11 cellular contexts compared by ENCODE assay signal in genomic region chr3:127857270-127857801, GRCh38. TPM values are rescaled to one million over a fixed set of nuclear protein-coding genes. Genes with fewer than 3 reads are reported as not detected.
DNase-seq lines count a peak whose midpoint lies in the region; ATAC-seq and TF ChIP-seq lines count a peak whose summit lies in the region.
"Had no signal": no experiment of that assay in that cellular context is flagged by ENCODE, and none has a peak within 500 bp of the region (broad histone marks: within the 10 kb centered on the region; RNA-seq: fewer than 3 reads in every experiment).

No MANE protein-coding gene starts in this region.

- H3K27me3 Mint-ChIP-seq in activated B cell treated with CpG ODN at 0.5 μM for 24 hours = no peaks in the 10 kb centered on the region

- CTCF ChIA-PET in activated B cell treated with CpG ODN at 0.5 μM for 24 hours (lab: Charles Lee) = interaction anchor here (1.1 to 1.7 kb wide), 3 partner anchors 108 to 206 kb away, joined by 3 to 4 read pairs (median 4); no protein-coding TSS in a partner anchor

- TF ChIP-seq CTCF in GM20000 (IDR thresholded peaks at IDR 0.05; ENCODE audit: extremely low read depth, missing control alignments) (no peak), activated B cell treated with CpG ODN at 0.5 μM for 24 hours (IDR thresholded peaks at IDR 0.05) (no peak)

- intact Hi-C loops in activated B cell treated with CpG ODN at 0.5 μM for 24 hours (cut with micrococcal nuclease) = loop anchor here (1.0 to 2.0 kb wide), 3 partner anchors 66 to 205 kb away; no protein-coding TSS in a partner anchor

- H3K27ac Mint-ChIP-seq in activated B cell treated with CpG ODN at 0.5 μM for 24 hours = no peak overlapping the region
- H3K27ac Mint-ChIP-seq: activated CD4-positive, alpha-beta T cell treated with anti-CD3 and anti-CD28 coated beads, Interleukin-2, amount 10 ng/mL, durations not matched to agents 24 days and 14 days had no signal

- no peaks in the 10 kb centered on the region for H3K4me1 Mint-ChIP-seq in activated B cell treated with CpG ODN at 0.5 μM for 24 hours
- H3K4me1 Mint-ChIP-seq: activated CD4-positive, alpha-beta T cell treated with anti-CD3 and anti-CD28 coated beads, Interleukin-2, amount 10 ng/mL, durations not matched to agents 24 days and 14 days had no signal

- DNase-seq in COLO829 (ENCODE audit: low spot score) = peak; percentile 10
- DNase-seq in GM20000 (ENCODE audit: low spot score) = peak; percentile 41
- no peak for DNase-seq in activated B cell treated with CpG ODN at 0.5 μM for 24 hours
- DNase-seq in hepatic stellate cell (ENCODE audit: low spot score) = peak; percentile 13
- no peak for DNase-seq in stimulated activated CD4-positive, alpha-beta T cell treated with anti-CD3 and anti-CD28 coated beads, Interleukin-2, amount 100 ng/mL, for 48 hours
- DNase-seq in ecto neural progenitor cell (ENCODE audit: low spot score) = no peak
- DNase-seq in DMS114 treated with DMSO at 0.1 percent for 48 hours (lab: John Stamatoyannopoulos, UW; ENCODE audit: unreplicated experiment) = no peak
- DNase-seq: activated CD4-positive, alpha-beta T cell treated with anti-CD3 and anti-CD28 coated beads, Interleukin-2, amount 10 ng/mL, durations not matched to agents 24 days and 14 days; dorsolateral prefrontal cortex; NCI-H2171 had no signal

- ATAC-seq in activated B cell treated with CpG ODN at 0.5 μM for 24 hours (ENCODE audit: low read depth) = peak; percentile 64
- no peak for ATAC-seq in HG02938 (IDR thresholded peaks at IDR 0.05; ENCODE audit: unreplicated experiment)

- H3K36me3 Mint-ChIP-seq in activated B cell treated with CpG ODN at 0.5 μM for 24 hours (ENCODE audit: low read depth) = no peaks in the 10 kb centered on the region

- no peaks in the 10 kb centered on the region for H3K9me3 Mint-ChIP-seq in activated B cell treated with CpG ODN at 0.5 μM for 24 hours
- H3K9me3 Mint-ChIP-seq: activated CD4-positive, alpha-beta T cell treated with anti-CD3 and anti-CD28 coated beads, Interleukin-2, amount 10 ng/mL, durations not matched to agents 24 days and 14 days had no signal

- H3K4me3 Mint-ChIP-seq in activated B cell treated with CpG ODN at 0.5 μM for 24 hours = no peak overlapping the region
- H3K4me3 Mint-ChIP-seq: activated CD4-positive, alpha-beta T cell treated with anti-CD3 and anti-CD28 coated beads, Interleukin-2, amount 10 ng/mL, durations not matched to agents 24 days and 14 days had no signal

- POLR2A ChIA-PET in activated B cell treated with CpG ODN at 0.5 μM for 24 hours (lab: Charles Lee) = interaction anchor here (1.1 kb wide), 1 partner anchor 22 kb away, joined by 3 read pairs; no protein-coding TSS in a partner anchor

RNA-seq across cellular contexts. Expression of gene MGLL, which starts 35.0 kb away (rescaled TPM):
- 16.7 and 19.1 TPM in 2 replicates for total RNA-seq in activated B cell treated with CpG ODN at 0.5 μM for 24 hours

RNA-seq across cellular contexts. Expression of gene KBTBD12, which starts 57.7 kb away (rescaled TPM):
- 0.16 and 0.20 TPM in 2 replicates for total RNA-seq in activated B cell treated with CpG ODN at 0.5 μM for 24 hours
- total RNA-seq: activated CD4-positive, alpha-beta T cell treated with anti-CD3 and anti-CD28 coated beads, Interleukin-2, amount 10 ng/mL, durations not matched to agents 24 days and 14 days had no signal

Comparison
In these comparisons a context has a peak if more than half of its experiments do, and no peak if none do; other contexts are left out.
1. DNase-seq: peak in COLO829 (single experiment), GM20000 (single experiment) and hepatic stellate cell (single experiment); none in activated B cell treated with CpG ODN at 0.5 μM for 24 hours (single experiment), stimulated activated CD4-positive, alpha-beta T cell treated with anti-CD3 and anti-CD28 coated beads, Interleukin-2, amount 100 ng/mL, for 48 hours (0 of 2), ecto neural progenitor cell (single experiment) and DMS114 treated with DMSO at 0.1 percent for 48 hours (single experiment).